ENCODE assay signal across 18 cellular contexts in genomic region chr10:62597226-62597625, GRCh38.
"Had no signal": no experiment of that assay in that cellular context is flagged by ENCODE, and none has a peak within 500 bp of the region (broad histone marks: within the 10 kb centered on the region; RNA-seq: fewer than 3 reads in every experiment).

No MANE protein-coding gene starts in this region.

- H3K27ac Mint-ChIP-seq: activated CD8-positive, alpha-beta T cell treated with anti-CD3 and anti-CD28 coated beads for 36 hours; naive thymus-derived CD4-positive, alpha-beta T cell; progenitor cell of endocrine pancreas; stimulated activated effector memory CD8-positive, alpha-beta T cell treated with anti-CD3 and anti-CD28 coated beads, Interleukin-12 subunit alpha, Interleukin-12 subunit beta, amount 100 ng/mL, for 72 hours had no signal

- H3K36me3 ChIP-seq: neutrophil, tibial artery, vagina had no signal

- H3K9me3 ChIP-seq: neutrophil, vagina had no signal

- H3K9me3 Mint-ChIP-seq: activated CD8-positive, alpha-beta T cell treated with anti-CD3 and anti-CD28 coated beads for 36 hours; stimulated activated effector memory CD8-positive, alpha-beta T cell treated with anti-CD3 and anti-CD28 coated beads, Interleukin-12 subunit alpha, Interleukin-12 subunit beta, amount 100 ng/mL, for 72 hours had no signal

- ATAC-seq: activated CD8-positive, alpha-beta T cell treated with anti-CD3 and anti-CD28 coated beads for 36 hours; left colon; naive thymus-derived CD4-positive, alpha-beta T cell; right cardiac atrium; stimulated activated effector memory CD8-positive, alpha-beta T cell treated with anti-CD3 and anti-CD28 coated beads, Interleukin-12 subunit alpha, Interleukin-12 subunit beta, amount 100 ng/mL, for 72 hours had no signal

- H3K4me3 ChIP-seq: coronary artery, lung, tibial artery, vagina had no signal

- DNase-seq: activated CD4-positive, alpha-beta T cell treated with anti-CD3 and anti-CD28 coated beads for 4 hours; activated CD8-positive, alpha-beta memory T cell treated with anti-CD3 and anti-CD28 coated beads, Interleukin-2, amount 50 U/mL, for 48 hours; activated CD8-positive, alpha-beta T cell treated with anti-CD3 and anti-CD28 coated beads for 36 hours; activated naive CD4-positive, alpha-beta T cell; caudate nucleus; effector CD4-positive, alpha-beta T cell; glutamatergic neuron; left colon; naive thymus-derived CD4-positive, alpha-beta T cell; right cardiac atrium; T1000; tibial artery had no signal

- H3K36me3 Mint-ChIP-seq: naive thymus-derived CD4-positive, alpha-beta T cell; stimulated activated effector memory CD8-positive, alpha-beta T cell treated with anti-CD3 and anti-CD28 coated beads, Interleukin-12 subunit alpha, Interleukin-12 subunit beta, amount 100 ng/mL, for 72 hours had no signal

- H3K27me3 Mint-ChIP-seq: progenitor cell of endocrine pancreas had no signal

- H3K4me1 ChIP-seq: tibial artery, vagina had no signal

- H3K4me3 Mint-ChIP-seq: activated CD8-positive, alpha-beta T cell treated with anti-CD3 and anti-CD28 coated beads for 36 hours; naive thymus-derived CD4-positive, alpha-beta T cell; stimulated activated effector memory CD8-positive, alpha-beta T cell treated with anti-CD3 and anti-CD28 coated beads, Interleukin-12 subunit alpha, Interleukin-12 subunit beta, amount 100 ng/mL, for 72 hours had no signal

- H3K27me3 ChIP-seq: tibial artery, vagina had no signal
